Comparison of ENCODE assay signal across 16 cellular contexts in genomic region chr5:32153723-32154122, GRCh38. TPM values are rescaled to one million over a fixed set of nuclear protein-coding genes. Genes with fewer than 3 reads are reported as not detected.
DNase-seq lines count a peak whose midpoint lies in the region; ATAC-seq and TF ChIP-seq lines count a peak whose summit lies in the region.
"Had no signal": no experiment of that assay in that cellular context is flagged by ENCODE, and none has a peak within 500 bp of the region (broad histone marks: within the 10 kb centered on the region; RNA-seq: fewer than 3 reads in every experiment).

No MANE protein-coding gene starts in this region.

- peak overlapping the region; percentile 2 for H3K4me3 Mint-ChIP-seq in natural killer cell
- H3K4me3 Mint-ChIP-seq in natural killer cell treated with Interleukin-12 subunit alpha and Interleukin-12 subunit beta and Interleukin-15 and Interleukin-18, amount 100 ng/mL, for 72 hours = no peak overlapping the region
- no peak overlapping the region for H3K4me3 Mint-ChIP-seq in activated T-helper 17 cell treated with anti-CD3 and anti-CD28 coated beads, Interleukin-2, amount 50 U/mL, for 72 hours

- no peaks in the 10 kb centered on the region for H3K9me3 Mint-ChIP-seq in natural killer cell
- no peaks in the 10 kb centered on the region for H3K9me3 Mint-ChIP-seq in natural killer cell treated with Interleukin-12 subunit alpha and Interleukin-12 subunit beta and Interleukin-15 and Interleukin-18, amount 100 ng/mL, for 72 hours
- no peaks in the 10 kb centered on the region for H3K9me3 Mint-ChIP-seq in activated T-helper 17 cell treated with anti-CD3 and anti-CD28 coated beads, Interleukin-2, amount 50 U/mL, for 72 hours

- TF ChIP-seq CTCF in natural killer cell (IDR thresholded peaks at IDR 0.05) = no peak
- TF ChIP-seq CTCF in astrocyte of the spinal cord (IDR thresholded peaks at IDR 0.05; ENCODE audit: low read depth, low read length) = no peak
- no peak for TF ChIP-seq CTCF in tibial artery (IDR thresholded peaks at IDR 0.05)

- peaks cover 44 to 45% of the 10 kb centered on the region in 2 donors for H3K4me1 Mint-ChIP-seq in natural killer cell
- H3K4me1 Mint-ChIP-seq in natural killer cell treated with Interleukin-12 subunit alpha and Interleukin-12 subunit beta and Interleukin-15 and Interleukin-18, amount 100 ng/mL, for 72 hours (ENCODE audit: low read depth in 2 of 2) = peaks cover 26 to 29% of the 10 kb centered on the region in 2 donors
- H3K4me1 Mint-ChIP-seq in activated T-helper 17 cell treated with anti-CD3 and anti-CD28 coated beads, Interleukin-2, amount 50 U/mL, for 72 hours = peaks cover 18% of the 10 kb centered on the region

- H3K4me3 ChIP-seq in astrocyte of the spinal cord (ENCODE audit: low read depth, low read length) = no peak overlapping the region
- no peak overlapping the region for H3K4me3 ChIP-seq in right cardiac atrium (ENCODE audit: low read length)
- H3K4me3 ChIP-seq in tibial artery = no peak overlapping the region
- H3K4me3 ChIP-seq: dorsolateral prefrontal cortex had no signal

- H3K27me3 Mint-ChIP-seq in natural killer cell (ENCODE audit: low read depth in 2 of 2) = no peaks in the 10 kb centered on the region
- no peaks in the 10 kb centered on the region for H3K27me3 Mint-ChIP-seq in natural killer cell treated with Interleukin-12 subunit alpha and Interleukin-12 subunit beta and Interleukin-15 and Interleukin-18, amount 100 ng/mL, for 72 hours
- H3K27me3 Mint-ChIP-seq in activated T-helper 17 cell treated with anti-CD3 and anti-CD28 coated beads, Interleukin-2, amount 50 U/mL, for 72 hours = no peaks in the 10 kb centered on the region

- H3K27me3 ChIP-seq in right cardiac atrium (ENCODE audit: control insufficient read depth, insufficient read depth) (no peaks in the 10 kb centered on the region), tibial artery (no peaks in the 10 kb centered on the region)
- H3K27me3 ChIP-seq: dorsolateral prefrontal cortex, neutrophil had no signal

- WGBS in right cardiac atrium = 24% methylated on average over 3 of the region's 3 CpGs

- intact Hi-C loops in natural killer cell (cut with micrococcal nuclease) = no loop called here
- intact Hi-C loops in right cardiac atrium (cut with DNase I) = no loop called here
- intact Hi-C loops in tibial artery (cut with DNase I; ENCODE audit: low total_unique reads) = no loop called here

- peak overlapping the region; percentile 23 for H3K27ac ChIP-seq in right cardiac atrium (ENCODE audit: low read length)
- peak overlapping the region; percentile 5 to 21 for H3K27ac ChIP-seq in tibial artery
- H3K27ac ChIP-seq: dorsolateral prefrontal cortex, neutrophil had no signal

- H3K9me3 ChIP-seq in right cardiac atrium (ENCODE audit: control insufficient read depth, low read length) (no peaks in the 10 kb centered on the region), tibial artery (no peaks in the 10 kb centered on the region)
- H3K9me3 ChIP-seq: neutrophil had no signal

- DNase-seq in natural killer cell (no peak), astrocyte of the spinal cord (ENCODE audit: low read depth, low spot score) (peak; percentile 14), right cardiac atrium (no peak), tibial artery (no peak), occipital lobe (lab: John Stamatoyannopoulos, UW) (no peak)
- no peak for DNase-seq in natural killer cell treated with Interleukin-12 subunit alpha and Interleukin-12 subunit beta and Interleukin-15 and Interleukin-18, amount 100 ng/mL, for 72 hours (ENCODE audit: low spot score)
- DNase-seq: activated CD4-positive, alpha-beta T cell treated with anti-CD3 and anti-CD28 coated beads for 1 hour; activated T-cell treated with anti-CD3 and anti-CD28 coated beads, Interleukin-2, amount 50 U/mL, for 1 hour; amniotic stem cell; dorsolateral prefrontal cortex; mesendoderm; NCI-H1417; NCI-H345 had no signal

- H3K36me3 Mint-ChIP-seq in natural killer cell = no peaks in the 10 kb centered on the region
- H3K36me3 Mint-ChIP-seq in natural killer cell treated with Interleukin-12 subunit alpha and Interleukin-12 subunit beta and Interleukin-15 and Interleukin-18, amount 100 ng/mL, for 72 hours = no peaks in the 10 kb centered on the region
- H3K36me3 Mint-ChIP-seq in activated T-helper 17 cell treated with anti-CD3 and anti-CD28 coated beads, Interleukin-2, amount 50 U/mL, for 72 hours (ENCODE audit: low read depth) = peaks cover 35% of the 10 kb centered on the region

- H3K4me1 ChIP-seq in right cardiac atrium (ENCODE audit: control insufficient read depth, insufficient read depth, low read length) (peaks cover 13% of the 10 kb centered on the region), tibial artery (peaks cover 0 to 90% (median 41%) of the 10 kb centered on the region in 4 donors)

- in situ Hi-C loops in astrocyte of the spinal cord (cut with HindIII; ENCODE audit: low sequenced_read_pairs) = no loop called here

- ATAC-seq in natural killer cell (no peak), right cardiac atrium (peak; percentile 60 to 72), HG03097 (IDR thresholded peaks at IDR 0.05; ENCODE audit: low FRiP score, unreplicated experiment) (no peak)
- no peak for ATAC-seq in natural killer cell treated with Interleukin-12 subunit alpha and Interleukin-12 subunit beta and Interleukin-15 and Interleukin-18, amount 100 ng/mL, for 72 hours
- ATAC-seq in activated T-helper 17 cell treated with anti-CD3 and anti-CD28 coated beads, Interleukin-2, amount 50 U/mL, for 72 hours (replicated peaks) = no peak

- H3K36me3 ChIP-seq in tibial artery = no peaks in the 10 kb centered on the region

- peak overlapping the region; percentile 69 to 71 for H3K27ac Mint-ChIP-seq in natural killer cell
- H3K27ac Mint-ChIP-seq in natural killer cell treated with Interleukin-12 subunit alpha and Interleukin-12 subunit beta and Interleukin-15 and Interleukin-18, amount 100 ng/mL, for 72 hours = no peak overlapping the region
- H3K27ac Mint-ChIP-seq in activated T-helper 17 cell treated with anti-CD3 and anti-CD28 coated beads, Interleukin-2, amount 50 U/mL, for 72 hours = no peak overlapping the region

RNA-seq across cellular contexts. Expression of gene GOLPH3, which starts 20.4 kb away (rescaled TPM):
- total RNA-seq in natural killer cell = 10 to 100 TPM; 67.6 to 70.6 (median 69.3) TPM
- 10 to 100 TPM; 72.5 to 86.7 TPM for total RNA-seq in natural killer cell treated with Interleukin-12 subunit alpha and Interleukin-12 subunit beta and Interleukin-15 and Interleukin-18, amount 100 ng/mL, for 72 hours
- total RNA-seq in right cardiac atrium = 10 to 100 TPM; 53.7 to 76.4 (median 57.6) TPM
- 40.4 TPM for polyA plus RNA-seq in right cardiac atrium
- total RNA-seq in occipital lobe = 69.7 TPM
- 10 to 100 TPM; 51.7 to 74.1 TPM for total RNA-seq in activated T-helper 17 cell treated with anti-CD3 and anti-CD28 coated beads, Interleukin-2, amount 50 U/mL, for 72 hours

Comparison
In these comparisons a context has a peak if more than half of its experiments do, and no peak if none do; other contexts are left out.
1. H3K27ac Mint-ChIP-seq: peak in natural killer cell (2 of 2); none in natural killer cell treated with Interleukin-12 subunit alpha and Interleukin-12 subunit beta and Interleukin-15 and Interleukin-18, amount 100 ng/mL, for 72 hours (0 of 2) and activated T-helper 17 cell treated with anti-CD3 and anti-CD28 coated beads, Interleukin-2, amount 50 U/mL, for 72 hours (single experiment).
2. ATAC-seq: peak in right cardiac atrium (2 of 2); none in natural killer cell (0 of 3), natural killer cell treated with Interleukin-12 subunit alpha and Interleukin-12 subunit beta and Interleukin-15 and Interleukin-18, amount 100 ng/mL, for 72 hours (0 of 2), HG03097 (single experiment) and activated T-helper 17 cell treated with anti-CD3 and anti-CD28 coated beads, Interleukin-2, amount 50 U/mL, for 72 hours (single experiment).